ENCODE assay signal across 8 cellular contexts in the genomic region with DNA sequence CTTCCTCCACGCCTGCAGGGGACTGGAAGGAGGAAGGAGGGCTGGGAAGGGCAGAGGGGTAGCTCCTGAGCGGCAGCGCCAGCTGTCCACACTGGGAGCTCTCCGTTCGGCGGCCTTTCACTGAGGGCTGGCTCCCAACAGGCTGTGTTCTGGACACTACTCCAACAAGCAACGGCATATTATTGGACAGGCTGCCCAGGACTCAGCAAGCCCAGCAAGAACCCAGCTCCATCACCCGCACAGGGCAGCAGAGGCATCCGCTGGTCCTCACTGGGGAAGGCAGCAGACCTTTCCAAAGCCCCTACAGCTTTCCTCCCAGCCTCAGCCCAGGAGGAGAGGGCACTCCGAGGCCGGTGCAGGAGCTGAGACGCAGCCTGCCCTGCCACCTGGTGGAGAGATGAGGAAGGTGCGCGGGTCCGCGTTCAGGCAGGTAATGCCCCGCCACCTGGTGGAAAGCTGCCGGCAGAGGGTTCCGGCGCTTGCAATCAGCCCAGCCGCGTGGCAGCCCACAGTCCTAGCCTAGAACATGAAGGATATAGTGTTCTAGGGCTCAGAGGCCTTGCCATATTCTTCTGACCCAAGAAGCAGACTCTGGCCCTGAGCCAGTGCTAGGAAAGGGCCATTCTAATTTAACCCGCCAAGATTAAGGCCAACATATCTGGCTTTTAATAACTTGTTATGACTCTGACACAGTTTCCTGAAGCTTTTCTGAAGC.
DNase-seq lines count a peak whose midpoint lies in the region; ATAC-seq and TF ChIP-seq lines count a peak whose summit lies in the region.

No MANE protein-coding gene starts in this region.

- no peaks in the 10 kb centered on the region for H3K27me3 ChIP-seq in esophagus squamous epithelium

- no peaks in the 10 kb centered on the region for H3K36me3 ChIP-seq in esophagus squamous epithelium

- no peaks in the 10 kb centered on the region for H3K4me1 Mint-ChIP-seq in activated T-cell treated with anti-CD3 and anti-CD28 coated beads, Interleukin-2, amount 50 U/mL, for 24 hours (ENCODE audit: low read depth)
- H3K4me1 Mint-ChIP-seq in natural killer cell treated with Interleukin-12 subunit alpha and Interleukin-12 subunit beta and Interleukin-15 and Interleukin-18, amount 100 ng/mL, for 72 hours (ENCODE audit: low read depth in 2 of 2), result no peaks in the 10 kb centered on the region
- no peaks in the 10 kb centered on the region for H3K4me1 Mint-ChIP-seq in stimulated activated naive B cell treated with anti-CD40 and anti-IgM and Interleukin-4, amounts not matched to agents 10 μg/mL and 1 μg/mL and 100 μg/mL, for 72 hours

- no peak for TF ChIP-seq POLR2A in esophagus squamous epithelium (IDR thresholded peaks at IDR 0.05)

- 14 to 33% methylated on average over 2 to 10 of the region's 23 CpGs for WGBS in esophagus squamous epithelium, 2 donors

- H3K27ac Mint-ChIP-seq in activated T-cell treated with anti-CD3 and anti-CD28 coated beads, Interleukin-2, amount 50 U/mL, for 24 hours, result no peak overlapping the region
- H3K27ac Mint-ChIP-seq in natural killer cell treated with Interleukin-12 subunit alpha and Interleukin-12 subunit beta and Interleukin-15 and Interleukin-18, amount 100 ng/mL, for 72 hours, result no peak overlapping the region
- H3K27ac Mint-ChIP-seq in stimulated activated naive B cell treated with anti-CD40 and anti-IgM and Interleukin-4, amounts not matched to agents 10 μg/mL and 1 μg/mL and 100 μg/mL, for 72 hours, result no peak overlapping the region

- H3K4me3 ChIP-seq in Jurkat, Clone E6-1 (ENCODE audit: low read length), result no peak overlapping the region
- H3K4me3 ChIP-seq in esophagus squamous epithelium, result no peak overlapping the region

- peaks cover 4 to 14% (median 4%) of the 10 kb centered on the region in 3 donors for H3K4me1 ChIP-seq in esophagus squamous epithelium

- peak; percentile 95 for ATAC-seq in GM21619 (IDR thresholded peaks at IDR 0.05; ENCODE audit: unreplicated experiment)
- peak; percentile 95 to 96 for ATAC-seq in natural killer cell treated with Interleukin-12 subunit alpha and Interleukin-12 subunit beta and Interleukin-15 and Interleukin-18, amount 100 ng/mL, for 72 hours
- peak; percentile 98 for ATAC-seq in stimulated activated naive B cell treated with anti-CD40 and anti-IgM and Interleukin-4, amounts not matched to agents 10 μg/mL and 1 μg/mL and 100 μg/mL, for 72 hours (replicated peaks)

- intact Hi-C loops in esophagus squamous epithelium (cut with DNase I), result loop anchor here (2.0 to 10.0 kb wide), 2 partner anchors 104 to 182 kb away; no protein-coding TSS in a partner anchor

- H3K9me3 ChIP-seq in esophagus squamous epithelium, result no peaks in the 10 kb centered on the region

- TF ChIP-seq CTCF in esophagus squamous epithelium (IDR thresholded peaks at IDR 0.05), result peak; percentile 98 to 100 (median 100)

- H3K36me3 Mint-ChIP-seq in activated T-cell treated with anti-CD3 and anti-CD28 coated beads, Interleukin-2, amount 50 U/mL, for 24 hours (ENCODE audit: low read depth), result no peaks in the 10 kb centered on the region
- H3K36me3 Mint-ChIP-seq in natural killer cell treated with Interleukin-12 subunit alpha and Interleukin-12 subunit beta and Interleukin-15 and Interleukin-18, amount 100 ng/mL, for 72 hours, result no peaks in the 10 kb centered on the region
- H3K36me3 Mint-ChIP-seq in stimulated activated naive B cell treated with anti-CD40 and anti-IgM and Interleukin-4, amounts not matched to agents 10 μg/mL and 1 μg/mL and 100 μg/mL, for 72 hours, result no peaks in the 10 kb centered on the region

- no peak overlapping the region for H3K27ac ChIP-seq in esophagus squamous epithelium

- no peaks in the 10 kb centered on the region for H3K9me3 Mint-ChIP-seq in activated T-cell treated with anti-CD3 and anti-CD28 coated beads, Interleukin-2, amount 50 U/mL, for 24 hours
- H3K9me3 Mint-ChIP-seq in natural killer cell treated with Interleukin-12 subunit alpha and Interleukin-12 subunit beta and Interleukin-15 and Interleukin-18, amount 100 ng/mL, for 72 hours, result no peaks in the 10 kb centered on the region
- no peaks in the 10 kb centered on the region for H3K9me3 Mint-ChIP-seq in stimulated activated naive B cell treated with anti-CD40 and anti-IgM and Interleukin-4, amounts not matched to agents 10 μg/mL and 1 μg/mL and 100 μg/mL, for 72 hours

- DNase-seq in DMS79 (lab: John Stamatoyannopoulos, UW), result peak; percentile 18
- DNase-seq in Jurkat, Clone E6-1 (ENCODE audit: low read depth, low spot score), result peak; percentile 62
- DNase-seq in OCI-M1 (lab: John Stamatoyannopoulos, UW), result peak; percentile 90
- peak; percentile 94 for DNase-seq in activated T-cell treated with anti-CD3 and anti-CD28 coated beads, Interleukin-2, amount 50 U/mL, for 24 hours
- DNase-seq in esophagus squamous epithelium (lab: John Stamatoyannopoulos, UW), result peak; percentile 10
- DNase-seq in natural killer cell treated with Interleukin-12 subunit alpha and Interleukin-12 subunit beta and Interleukin-15 and Interleukin-18, amount 100 ng/mL, for 72 hours (ENCODE audit: low spot score), result peak; percentile 90
- peak; percentile 83 for DNase-seq in stimulated activated naive B cell treated with anti-CD40 and anti-IgM and Interleukin-4, amounts not matched to agents 10 μg/mL and 1 μg/mL and 100 μg/mL, for 72 hours

- no peak overlapping the region for H3K4me3 Mint-ChIP-seq in activated T-cell treated with anti-CD3 and anti-CD28 coated beads, Interleukin-2, amount 50 U/mL, for 24 hours
- H3K4me3 Mint-ChIP-seq in natural killer cell treated with Interleukin-12 subunit alpha and Interleukin-12 subunit beta and Interleukin-15 and Interleukin-18, amount 100 ng/mL, for 72 hours, result no peak overlapping the region
- H3K4me3 Mint-ChIP-seq in stimulated activated naive B cell treated with anti-CD40 and anti-IgM and Interleukin-4, amounts not matched to agents 10 μg/mL and 1 μg/mL and 100 μg/mL, for 72 hours, result no peak overlapping the region

- peaks cover 17% of the 10 kb centered on the region for H3K27me3 Mint-ChIP-seq in activated T-cell treated with anti-CD3 and anti-CD28 coated beads, Interleukin-2, amount 50 U/mL, for 24 hours
- H3K27me3 Mint-ChIP-seq in natural killer cell treated with Interleukin-12 subunit alpha and Interleukin-12 subunit beta and Interleukin-15 and Interleukin-18, amount 100 ng/mL, for 72 hours, result peaks cover 2 to 12% of the 10 kb centered on the region in 2 donors
- H3K27me3 Mint-ChIP-seq in stimulated activated naive B cell treated with anti-CD40 and anti-IgM and Interleukin-4, amounts not matched to agents 10 μg/mL and 1 μg/mL and 100 μg/mL, for 72 hours, result peaks cover 12 to 51% of the 10 kb centered on the region in 2 donors

Comparison
In these comparisons a context has a peak if more than half of its experiments do, and no peak if none do; other contexts are left out.
1. DNase-seq: peak in every context shown above with its lines; median percentile 94 in activated T-cell treated with anti-CD3 and anti-CD28 coated beads, Interleukin-2, amount 50 U/mL, for 24 hours; 90 in OCI-M1; 90 in natural killer cell treated with Interleukin-12 subunit alpha and Interleukin-12 subunit beta and Interleukin-15 and Interleukin-18, amount 100 ng/mL, for 72 hours; 83 in stimulated activated naive B cell treated with anti-CD40 and anti-IgM and Interleukin-4, amounts not matched to agents 10 μg/mL and 1 μg/mL and 100 μg/mL, for 72 hours; 62 in Jurkat, Clone E6-1; 18 in DMS79; 10 in esophagus squamous epithelium.